ENCODE assay signal across 8 cellular contexts in genomic region chr2:71332413-71332866, GRCh38. TPM values are rescaled to one million over a fixed set of nuclear protein-coding genes. Genes with fewer than 3 reads are reported as not detected.
DNase-seq lines count a peak whose midpoint lies in the region; ATAC-seq and TF ChIP-seq lines count a peak whose summit lies in the region.

No MANE protein-coding gene starts in this region.

- H3K79me2 ChIP-seq in DOHH2 (ENCODE audit: control insufficient read depth, low read length): peaks cover 68% of the 10 kb centered on the region

- TF ChIP-seq POLR2A in ovary (IDR thresholded peaks at IDR 0.05): no peak

- intact Hi-C loops in ovary (cut with DNase I): loop anchor here in 1 of 4 donors (10.0 kb wide), 1 partner anchor 108 kb away; the partner anchor contains the start of gene PAIP2B

- H3K9me3 ChIP-seq in DOHH2 (ENCODE audit: control insufficient read depth, insufficient read depth, low read length) (no peaks in the 10 kb centered on the region), NT2/D1 (ENCODE audit: insufficient read depth, low read length) (no peaks in the 10 kb centered on the region), ovary (no peaks in the 10 kb centered on the region)

- no peak for TF ChIP-seq EP300 in ovary (IDR thresholded peaks at IDR 0.05)

- DNase-seq in NT2/D1 (ENCODE audit: low read depth, low spot score): no peak
- DNase-seq in endothelial cell (ENCODE audit: low spot score): no peak
- no peak for DNase-seq in ovary
- no peak for DNase-seq in SK-N-DZ (ENCODE audit: low spot score)
- DNase-seq in stimulated activated CD4-positive, alpha-beta T cell treated with anti-CD3 and anti-CD28 coated beads, Interleukin-4, amount 100 ng/mL, for 24 hours: no peak

- peaks cover 27% of the 10 kb centered on the region for H3K4me1 Mint-ChIP-seq in endothelial cell (ENCODE audit: unreplicated experiment)

- H3K4me2 ChIP-seq in DOHH2 (ENCODE audit: low read length): peak overlapping the region; percentile 59

- H3K9ac ChIP-seq in NT2/D1 (ENCODE audit: insufficient read length, low read depth): peak overlapping the region; percentile 96

- WGBS in ovary, 3 donors: 1 to 2% (median 1%) methylated on average over 8 of the region's 8 CpGs

- ATAC-seq in GM19467 (IDR thresholded peaks at IDR 0.05; ENCODE audit: unreplicated experiment): no peak
- no peak for ATAC-seq in HG03439 (IDR thresholded peaks at IDR 0.05; ENCODE audit: unreplicated experiment)

- H3K27ac Mint-ChIP-seq in endothelial cell (ENCODE audit: unreplicated experiment): peak overlapping the region; percentile 100

- H3K27me3 Mint-ChIP-seq in endothelial cell (ENCODE audit: unreplicated experiment): peaks cover 2% of the 10 kb centered on the region

- H3K27ac ChIP-seq in DOHH2 (ENCODE audit: low read depth, low read length) (peak overlapping the region; percentile 58), ovary (peak overlapping the region; percentile 86 to 89)

- H3K4me1 ChIP-seq in DOHH2 (ENCODE audit: control insufficient read depth, low read length) (peaks cover 25% of the 10 kb centered on the region), NT2/D1 (ENCODE audit: insufficient read depth, insufficient read length) (no peaks in the 10 kb centered on the region), ovary (ENCODE audit: insufficient read depth) (peaks cover 10% of the 10 kb centered on the region)

- peaks cover 15% of the 10 kb centered on the region for H4K20me1 ChIP-seq in DOHH2 (ENCODE audit: control insufficient read depth, insufficient read depth, low read depth, low read length)

- H3K27me3 ChIP-seq in DOHH2 (ENCODE audit: control insufficient read depth, low read length) (no peaks in the 10 kb centered on the region), NT2/D1 (ENCODE audit: insufficient read depth, insufficient read length) (no peaks in the 10 kb centered on the region), ovary (no peaks in the 10 kb centered on the region)

- H3K36me3 ChIP-seq in DOHH2 (ENCODE audit: control insufficient read depth, low read length) (peaks cover 30% of the 10 kb centered on the region), NT2/D1 (ENCODE audit: insufficient read depth, insufficient read length, low read length) (peaks cover 23% of the 10 kb centered on the region), ovary (no peaks in the 10 kb centered on the region)

- H3F3A ChIP-seq in DOHH2 (ENCODE audit: control insufficient read depth, insufficient read depth): peaks cover 6% of the 10 kb centered on the region

- peaks cover 4% of the 10 kb centered on the region for H3K36me3 Mint-ChIP-seq in endothelial cell (ENCODE audit: low read depth, unreplicated experiment)

- H3K4me3 Mint-ChIP-seq in endothelial cell (ENCODE audit: unreplicated experiment): peak overlapping the region; percentile 99

- TF ChIP-seq CTCF in DOHH2 (IDR thresholded peaks at IDR 0.05; ENCODE audit: low read depth, low read length, poor library complexity, severe bottlenecking): no peak
- no peak for TF ChIP-seq CTCF in endothelial cell (IDR thresholded peaks at IDR 0.05; ENCODE audit: unreplicated experiment)
- TF ChIP-seq CTCF in ovary (IDR thresholded peaks at IDR 0.05): no peak

- no peaks in the 10 kb centered on the region for H3K9me2 ChIP-seq in DOHH2 (replicated peaks; ENCODE audit: control insufficient read depth, low read length)

- H3K4me3 ChIP-seq in DOHH2 (ENCODE audit: low read length) (peak overlapping the region; percentile 92), NT2/D1 (ENCODE audit: insufficient read length, low read depth) (peak overlapping the region; percentile 89), ovary (peak overlapping the region; percentile 83)

- no peaks in the 10 kb centered on the region for H3K9me3 Mint-ChIP-seq in endothelial cell (ENCODE audit: unreplicated experiment)

RNA-seq across cellular contexts. Expression of gene ZNF638, which starts 0.9 kb away (rescaled TPM):
- total RNA-seq in endothelial cell (ENCODE audit: unreplicated experiment) (144 TPM), ovary (100 to 1,000 TPM; 122 to 160 (median 140) TPM)
- 10 to 100 TPM; 76.9 to 87.9 TPM for polyA plus RNA-seq in ovary
- 84.9 and 96.8 TPM in 2 replicates for polyA plus RNA-seq in SK-N-DZ (2014; cell fraction: cytosol; rRNA removed)
- 265 and 334 TPM in 2 replicates for polyA plus RNA-seq in SK-N-DZ (2014; cell fraction: nucleus; rRNA removed)
